29 cellular contexts compared by ENCODE assay signal in genomic region chr18:40883271-40883670, GRCh38.
"Had no signal": no experiment of that assay in that cellular context is flagged by ENCODE, and none has a peak within 500 bp of the region (broad histone marks: within the 10 kb centered on the region; RNA-seq: fewer than 3 reads in every experiment).

No MANE protein-coding gene starts in this region.

- H3K9me3 Mint-ChIP-seq: dendritic cell treated with granulocyte-macrophage colony-stimulating factor and Interleukin-4, amounts not matched to agents 40 ng/mL and 50 ng/mL, for 4 days; endodermal cell; nephron progenitor cell; type B pancreatic cell had no signal

- ATAC-seq: esophagus mucosa; foreskin keratinocyte; gastroesophageal sphincter; heart left ventricle; left cardiac atrium; left lung; naive thymus-derived CD8-positive, alpha-beta T cell; stimulated activated memory B cell treated with anti-CD40 and anti-IgM and Interleukin-4, amounts not matched to agents 10 μg/mL and 1 μg/mL and 100 μg/mL, for 72 hours; stimulated activated naive CD8-positive, alpha-beta T cell treated with anti-CD3 and anti-CD28 coated beads, Interleukin-15, Interleukin-2, amounts not matched to agents 100 U/mL and 50 U/mL, for 24 hours had no signal

- H3K27me3 ChIP-seq: colonic mucosa, foreskin keratinocyte, gastroesophageal sphincter, heart left ventricle, hepatocyte, left lung, right atrium auricular region, sigmoid colon, spleen, testis, tibial artery had no signal

- H3K27ac Mint-ChIP-seq: dendritic cell treated with granulocyte-macrophage colony-stimulating factor and Interleukin-4, amounts not matched to agents 40 ng/mL and 50 ng/mL, for 4 days; endodermal cell; naive thymus-derived CD8-positive, alpha-beta T cell; stimulated activated memory B cell treated with anti-CD40 and anti-IgM and Interleukin-4, amounts not matched to agents 10 μg/mL and 1 μg/mL and 100 μg/mL, for 72 hours; type B pancreatic cell had no signal

- H3K4me1 ChIP-seq: colonic mucosa, foreskin keratinocyte, gastroesophageal sphincter, heart left ventricle, left lung, prostate gland, right atrium auricular region, sigmoid colon, spleen, testis, tibial artery had no signal

- H3K36me3 ChIP-seq: colonic mucosa, gastroesophageal sphincter, heart left ventricle, left lung, prostate gland, right atrium auricular region, sigmoid colon, spleen, tibial artery had no signal

- H3K4me1 Mint-ChIP-seq: endodermal cell; naive thymus-derived CD8-positive, alpha-beta T cell; nephron progenitor cell; stimulated activated memory B cell treated with anti-CD40 and anti-IgM and Interleukin-4, amounts not matched to agents 10 μg/mL and 1 μg/mL and 100 μg/mL, for 72 hours had no signal

- FAIRE-seq: islet of Langerhans had no signal

- H3K4me3 ChIP-seq: colonic mucosa, gastroesophageal sphincter, heart left ventricle, hepatocyte, left lung, prostate gland, right atrium auricular region, sigmoid colon, spleen, testis, tibial artery had no signal

- H3K27ac ChIP-seq: colonic mucosa, epithelial cell of prostate, foreskin keratinocyte, gastroesophageal sphincter, heart left ventricle, hepatocyte, left lung, prostate gland, right atrium auricular region, sigmoid colon, spleen, testis, tibial artery had no signal

- H3K27me3 Mint-ChIP-seq: dendritic cell treated with granulocyte-macrophage colony-stimulating factor and Interleukin-4, amounts not matched to agents 40 ng/mL and 50 ng/mL, for 4 days; naive thymus-derived CD8-positive, alpha-beta T cell; stimulated activated memory B cell treated with anti-CD40 and anti-IgM and Interleukin-4, amounts not matched to agents 10 μg/mL and 1 μg/mL and 100 μg/mL, for 72 hours; type B pancreatic cell had no signal

- H3K36me3 Mint-ChIP-seq: naive thymus-derived CD8-positive, alpha-beta T cell; stimulated activated memory B cell treated with anti-CD40 and anti-IgM and Interleukin-4, amounts not matched to agents 10 μg/mL and 1 μg/mL and 100 μg/mL, for 72 hours; type B pancreatic cell had no signal

- H3K9me3 ChIP-seq: colonic mucosa, gastroesophageal sphincter, heart left ventricle, left lung, prostate gland, right atrium auricular region, sigmoid colon, testis, tibial artery had no signal

- DNase-seq: colonic mucosa; effector CD8-positive, alpha-beta T cell; endodermal cell; foreskin keratinocyte; heart left ventricle; left cardiac atrium; left lung; mesenchymal stem cell; midbrain; naive thymus-derived CD8-positive, alpha-beta T cell; nephron progenitor cell; nucleus accumbens; sigmoid colon; spleen; stimulated activated CD4-positive, alpha-beta T cell treated with anti-CD3 and anti-CD28 coated beads, Interleukin-4, amount 100 ng/mL, for 4 hours; stimulated activated naive CD8-positive, alpha-beta T cell treated with anti-CD3 and anti-CD28 coated beads, Interleukin-15, Interleukin-2, amounts not matched to agents 100 U/mL and 50 U/mL, for 24 hours; substantia nigra; testis; tibial artery had no signal

- H3K4me3 Mint-ChIP-seq: dendritic cell treated with granulocyte-macrophage colony-stimulating factor and Interleukin-4, amounts not matched to agents 40 ng/mL and 50 ng/mL, for 4 days; endodermal cell; naive thymus-derived CD8-positive, alpha-beta T cell; nephron progenitor cell; stimulated activated memory B cell treated with anti-CD40 and anti-IgM and Interleukin-4, amounts not matched to agents 10 μg/mL and 1 μg/mL and 100 μg/mL, for 72 hours; type B pancreatic cell had no signal

- H3K4me2 ChIP-seq: hepatocyte had no signal

- H3K79me2 ChIP-seq: hepatocyte had no signal
